11 cellular contexts compared by ENCODE assay signal in genomic region chr1:243730499-243731150, GRCh38.
DNase-seq lines count a peak whose midpoint lies in the region; ATAC-seq and TF ChIP-seq lines count a peak whose summit lies in the region.
"Had no signal": no experiment of that assay in that cellular context is flagged by ENCODE, and none has a peak within 500 bp of the region (broad histone marks: within the 10 kb centered on the region; RNA-seq: fewer than 3 reads in every experiment).

No MANE protein-coding gene starts in this region.

- in situ Hi-C loops in KBM-7 (cut with MboI; ENCODE audit: low pct_unique_long_range_greater_than_20kb, low sequenced_read_pairs) = no loop called here

- no peak overlapping the region for H3K27ac Mint-ChIP-seq in activated CD8-positive, alpha-beta T cell treated with anti-CD3 and anti-CD28 coated beads, Interleukin-2, amount 10 ng/mL, durations not matched to agents 7 days and 5 days
- H3K27ac Mint-ChIP-seq: T-helper 1 cell treated with Interleukin-12 subunit alpha and Interleukin-12 subunit beta and Interleukin-4 antibody, amounts not matched to agents 30 μg/mL and 1 μg/mL, for 36 hours had no signal

- intact Hi-C loops in dorsolateral prefrontal cortex (cut with DNase I) = no loop called here

- no peak overlapping the region for H3K9ac ChIP-seq in muscle layer of colon (ENCODE audit: low read length)

- H3K4me1 ChIP-seq in muscle layer of colon (ENCODE audit: insufficient read depth, low read length) = peaks cover 14% of the 10 kb centered on the region

- peaks cover 5% of the 10 kb centered on the region for H3K36me3 Mint-ChIP-seq in activated CD8-positive, alpha-beta T cell treated with anti-CD3 and anti-CD28 coated beads, Interleukin-2, amount 10 ng/mL, durations not matched to agents 7 days and 5 days (ENCODE audit: low read depth)

- H3K9me3 ChIP-seq in muscle layer of colon (ENCODE audit: low read length) = no peaks in the 10 kb centered on the region

- no peaks in the 10 kb centered on the region for H3K36me3 ChIP-seq in muscle layer of colon (ENCODE audit: insufficient read depth, low read length)

- POLR2A ChIA-PET in activated CD8-positive, alpha-beta T cell treated with anti-CD3 and anti-CD28 coated beads, Interleukin-2, amount 10 ng/mL, durations not matched to agents 7 days and 5 days (lab: Charles Lee) = interaction anchor here (0.5 kb wide), 1 partner anchor 102 kb away, joined by 3 read pairs; no protein-coding TSS in a partner anchor

- no peaks in the 10 kb centered on the region for H3K27me3 Mint-ChIP-seq in activated CD8-positive, alpha-beta T cell treated with anti-CD3 and anti-CD28 coated beads, Interleukin-2, amount 10 ng/mL, durations not matched to agents 7 days and 5 days (ENCODE audit: low read depth)

- peaks cover 17% of the 10 kb centered on the region for H3K4me1 Mint-ChIP-seq in activated CD8-positive, alpha-beta T cell treated with anti-CD3 and anti-CD28 coated beads, Interleukin-2, amount 10 ng/mL, durations not matched to agents 7 days and 5 days (ENCODE audit: low read depth)

- peak overlapping the region in 53 of 59 donors; percentile 6 to 83 (median 59) for H3K27ac ChIP-seq in dorsolateral prefrontal cortex
- peak overlapping the region; percentile 31 for H3K27ac ChIP-seq in muscle layer of colon (ENCODE audit: low read depth, low read length)

- H3K4me3 Mint-ChIP-seq in activated CD8-positive, alpha-beta T cell treated with anti-CD3 and anti-CD28 coated beads, Interleukin-2, amount 10 ng/mL, durations not matched to agents 7 days and 5 days = no peak overlapping the region
- H3K4me3 Mint-ChIP-seq: T-helper 1 cell treated with Interleukin-12 subunit alpha and Interleukin-12 subunit beta and Interleukin-4 antibody, amounts not matched to agents 30 μg/mL and 1 μg/mL, for 36 hours had no signal

- H3K27me3 ChIP-seq in dorsolateral prefrontal cortex (no peaks in the 10 kb centered on the region), muscle layer of colon (ENCODE audit: control insufficient read depth in 1 of 2, insufficient read depth in 2 of 2, low read length in 2 of 2) (no peaks in the 10 kb centered on the region)

- TF ChIP-seq CTCF in dorsolateral prefrontal cortex (IDR thresholded peaks at IDR 0.05 in 54 of 56, conservative IDR thresholded peaks at IDR 0.05 in 2 of 56; ENCODE audit: low read depth in 1 of 56, partially characterized antibody in 56 of 56) = no peak

- H3K4me3 ChIP-seq in dorsolateral prefrontal cortex (peak overlapping the region in 21 of 59 donors; percentile 2 to 41 (median 12)), muscle layer of colon (ENCODE audit: low read depth in 1 of 2, low read length in 2 of 2) (no peak overlapping the region)

- DNase-seq in COLO829 (ENCODE audit: low spot score) (peak; percentile 35), NOMO-1 (lab: John Stamatoyannopoulos, UW; ENCODE audit: unreplicated experiment in 2 of 2) (peak; percentile 46 to 48), dorsolateral prefrontal cortex (peak in 4 of 10 donors; percentile 21 to 56 (median 45)), KBM-7 (no peak)
- no peak for DNase-seq in activated CD8-positive, alpha-beta T cell treated with anti-CD3 and anti-CD28 coated beads, Interleukin-2, amount 10 ng/mL, durations not matched to agents 7 days and 5 days
- DNase-seq: activated CD8-positive, alpha-beta memory T cell treated with anti-CD3 and anti-CD28 coated beads for 24 hours; effector CD4-positive, alpha-beta T cell had no signal

- H3K9me3 Mint-ChIP-seq in activated CD8-positive, alpha-beta T cell treated with anti-CD3 and anti-CD28 coated beads, Interleukin-2, amount 10 ng/mL, durations not matched to agents 7 days and 5 days (ENCODE audit: insufficient read depth) = no peaks in the 10 kb centered on the region
- H3K9me3 Mint-ChIP-seq: T-helper 1 cell treated with Interleukin-12 subunit alpha and Interleukin-12 subunit beta and Interleukin-4 antibody, amounts not matched to agents 30 μg/mL and 1 μg/mL, for 36 hours had no signal

- ATAC-seq in GM21526 (IDR thresholded peaks at IDR 0.05; ENCODE audit: low FRiP score, unreplicated experiment) = no peak
- no peak for ATAC-seq in activated CD8-positive, alpha-beta T cell treated with anti-CD3 and anti-CD28 coated beads, Interleukin-2, amount 10 ng/mL, durations not matched to agents 7 days and 5 days
- no peak for ATAC-seq in GM21528 (IDR thresholded peaks at IDR 0.05; ENCODE audit: low FRiP score, unreplicated experiment)

- CTCF ChIA-PET in activated CD8-positive, alpha-beta T cell treated with anti-CD3 and anti-CD28 coated beads, Interleukin-2, amount 10 ng/mL, durations not matched to agents 7 days and 5 days (lab: Charles Lee) = interaction anchor here (1.2 kb wide), 1 partner anchor 9 kb away, joined by 4 read pairs; no protein-coding TSS in a partner anchor

Comparison
In these comparisons a context has a peak if more than half of its experiments do, and no peak if none do; other contexts are left out.
1. DNase-seq: peak in COLO829 (single experiment) and NOMO-1 (2 of 2); none in KBM-7 (single experiment) and activated CD8-positive, alpha-beta T cell treated with anti-CD3 and anti-CD28 coated beads, Interleukin-2, amount 10 ng/mL, durations not matched to agents 7 days and 5 days (single experiment).